In the genomic region with DNA sequence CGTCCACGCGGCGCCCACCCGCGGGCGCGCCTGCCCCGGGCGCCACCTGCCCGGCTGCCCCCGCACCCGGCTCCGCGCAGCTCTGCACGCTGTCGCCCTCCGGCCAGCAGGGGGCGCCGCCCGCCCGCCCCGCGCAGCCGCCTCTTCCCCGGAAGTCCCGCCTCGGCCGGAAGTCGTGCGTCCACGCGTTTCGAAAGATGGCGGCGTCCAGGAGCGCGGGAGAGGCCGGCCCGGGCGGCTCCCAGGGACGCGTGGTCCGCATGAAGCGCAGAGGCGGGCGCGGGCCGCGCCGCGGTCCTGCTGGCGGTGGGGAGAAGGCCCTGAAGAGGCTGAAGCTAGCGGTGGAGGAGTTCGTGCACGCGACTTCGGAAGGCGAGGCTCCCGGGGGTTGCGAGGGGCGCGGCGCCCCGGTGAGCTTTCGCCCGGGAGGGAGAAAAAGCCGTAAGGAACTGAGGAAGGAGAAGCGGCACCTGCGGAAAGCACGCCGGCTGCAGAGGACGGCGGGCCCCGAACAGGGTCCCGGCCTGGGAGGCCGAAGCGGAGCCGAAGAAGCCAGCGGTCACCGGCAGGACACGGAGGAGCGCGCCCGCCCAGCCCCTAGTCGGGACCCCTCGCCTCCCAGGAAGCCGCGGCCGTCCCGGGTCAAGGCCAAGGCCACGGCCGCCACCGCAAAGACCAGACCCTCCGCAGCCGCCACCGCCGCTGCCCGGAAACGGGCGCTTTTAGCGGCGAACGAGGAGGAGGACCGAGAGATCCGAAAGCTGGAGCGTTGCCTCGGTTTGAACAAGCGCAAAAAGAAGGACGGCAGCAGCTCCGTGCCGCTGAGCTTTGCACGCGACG, we compare ENCODE assay signal across 8 cellular contexts. TPM values are rescaled to one million over a fixed set of nuclear protein-coding genes. Genes with fewer than 3 reads are reported as not detected.
DNase-seq lines count a peak whose midpoint lies in the region; ATAC-seq and TF ChIP-seq lines count a peak whose summit lies in the region.

A gene with protein sequence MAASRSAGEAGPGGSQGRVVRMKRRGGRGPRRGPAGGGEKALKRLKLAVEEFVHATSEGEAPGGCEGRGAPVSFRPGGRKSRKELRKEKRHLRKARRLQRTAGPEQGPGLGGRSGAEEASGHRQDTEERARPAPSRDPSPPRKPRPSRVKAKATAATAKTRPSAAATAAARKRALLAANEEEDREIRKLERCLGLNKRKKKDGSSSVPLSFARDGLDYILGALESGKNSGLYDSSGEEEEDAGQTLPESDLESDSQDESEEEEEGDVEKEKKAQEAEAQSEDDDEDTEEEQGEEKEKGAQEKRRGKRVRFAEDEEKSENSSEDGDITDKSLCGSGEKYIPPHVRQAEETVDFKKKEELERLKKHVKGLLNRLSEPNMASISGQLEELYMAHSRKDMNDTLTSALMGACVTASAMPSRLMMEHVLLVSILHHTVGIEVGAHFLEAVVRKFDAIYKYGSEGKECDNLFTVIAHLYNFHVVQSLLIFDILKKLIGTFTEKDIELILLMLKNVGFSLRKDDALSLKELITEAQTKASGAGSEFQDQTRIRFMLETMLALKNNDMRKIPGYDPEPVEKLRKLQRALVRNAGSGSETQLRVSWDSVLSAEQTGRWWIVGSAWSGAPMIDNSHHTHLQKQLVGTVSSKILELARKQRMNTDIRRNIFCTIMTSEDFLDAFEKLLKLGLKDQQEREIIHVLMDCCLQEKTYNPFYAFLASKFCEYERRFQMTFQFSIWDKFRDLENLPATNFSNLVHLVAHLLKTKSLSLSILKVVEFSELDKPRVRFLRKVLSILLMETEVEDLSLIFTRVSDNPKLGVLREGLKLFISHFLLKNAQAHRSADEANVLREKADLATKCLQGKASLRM (plus strand): TSS at position 172 of the 840 bp plus-strand sequence. CDS start 26 bp downstream, at position 198.

- DNase-seq in COR-L47 (lab: John Stamatoyannopoulos, UW) (peak; percentile 83), mesothelial cell of epicardium (ENCODE audit: low spot score in 2 of 2, unreplicated experiment in 2 of 2) (peak; percentile 89 to 93)
- peak; percentile 78 for DNase-seq in NK-92 treated with Interleukin-12 subunit alpha and Interleukin-12 subunit beta, amount 100 ng/mL, for 24 hours (lab: John Stamatoyannopoulos, UW)
- DNase-seq in stimulated activated CD8-positive, alpha-beta memory T cell treated with anti-CD3 and anti-CD28 coated beads, Interleukin-15, amount 100 ng/mL, for 4 hours (ENCODE audit: low read depth in 2 of 2): peak; percentile 80 to 81

- no peaks in the 10 kb centered on the region for H3K27me3 ChIP-seq in endocrine pancreas (ENCODE audit: control insufficient read depth, insufficient read depth, low read length)

- H3K27me3 Mint-ChIP-seq in mesothelial cell of epicardium (ENCODE audit: low read depth): peaks cover 21% of the 10 kb centered on the region

- H3K4me1 Mint-ChIP-seq in mesothelial cell of epicardium: peaks cover 27% of the 10 kb centered on the region

- CTCF ChIA-PET in activated CD8-positive, alpha-beta memory T cell treated with anti-CD3 and anti-CD28 coated beads for 36 hours (lab: Charles Lee): interaction anchor here (0.5 to 1.6 kb wide), 15 partner anchors 8 to 184 kb away, joined by 3 to 10 read pairs (median 3); partner anchors contain the start of gene LMBR1

- H3K9me3 Mint-ChIP-seq in mesothelial cell of epicardium: no peaks in the 10 kb centered on the region

- no peaks in the 10 kb centered on the region for H3K4me1 ChIP-seq in endocrine pancreas (ENCODE audit: control insufficient read depth, insufficient read depth, low read length)

- H3K4me3 ChIP-seq in endocrine pancreas (ENCODE audit: control insufficient read depth, insufficient read depth, low read length): peak within 1 kb of the TSS; percentile 67

- POLR2A ChIA-PET in activated CD8-positive, alpha-beta memory T cell treated with anti-CD3 and anti-CD28 coated beads for 36 hours (lab: Charles Lee): interaction anchor here (0.6 to 1.5 kb wide), 4 partner anchors 9 to 190 kb away, joined by 3 to 7 read pairs (median 5); partner anchors contain the start of gene LMBR1

- ATAC-seq in GM19452 (IDR thresholded peaks at IDR 0.05; ENCODE audit: unreplicated experiment): peak; percentile 91
- peak; percentile 92 for ATAC-seq in HG03571 (IDR thresholded peaks at IDR 0.05; ENCODE audit: unreplicated experiment)

- TF ChIP-seq CTCF in mesothelial cell of epicardium (IDR thresholded peaks at IDR 0.05; ENCODE audit: unreplicated experiment): peak; percentile 82

- H3K4me3 Mint-ChIP-seq in mesothelial cell of epicardium: peak within 1 kb of the TSS; percentile 91

- no peaks in the 10 kb centered on the region for H3K9me3 ChIP-seq in endocrine pancreas (ENCODE audit: control insufficient read depth, low read length)

- peaks cover 11% of the 10 kb centered on the region for H3K36me3 Mint-ChIP-seq in mesothelial cell of epicardium

- H3K27ac Mint-ChIP-seq in mesothelial cell of epicardium: peak within 1 kb of the TSS; percentile 96

- H3K36me3 ChIP-seq in endocrine pancreas (ENCODE audit: control insufficient read depth, insufficient read depth, low read length): no peaks in the 10 kb centered on the region

- peak within 1 kb of the TSS; percentile 6 for H3K9ac ChIP-seq in endocrine pancreas (ENCODE audit: control insufficient read depth, insufficient read depth, low read length)

RNA-seq across cellular contexts. Expression of the gene that starts here (rescaled TPM):
- total RNA-seq in activated CD8-positive, alpha-beta memory T cell treated with anti-CD3 and anti-CD28 coated beads for 36 hours: 10 to 100 TPM; 33.4 to 35.6 TPM
- total RNA-seq in mesothelial cell of epicardium: 27.0 to 29.3 TPM (median 29.1 TPM) in 3 replicates

Comparison
In these comparisons a context has a peak if more than half of its experiments do, and no peak if none do; other contexts are left out.
1. Peak in every context shown above with its lines: DNase-seq, ATAC-seq and H3K4me3 ChIP-seq.